8 cellular contexts compared by ENCODE assay signal in genomic region chr6:147506704-147507114, GRCh38. TPM values are rescaled to one million over a fixed set of nuclear protein-coding genes. Genes with fewer than 3 reads are reported as not detected.
DNase-seq lines count a peak whose midpoint lies in the region; ATAC-seq and TF ChIP-seq lines count a peak whose summit lies in the region.

No MANE protein-coding gene starts in this region.

- peak; percentile 36 for DNase-seq in NCI-H510A treated with DMSO at 0.1 percent for 48 hours (lab: John Stamatoyannopoulos, UW)
- DNase-seq in NCI-H510A (lab: John Stamatoyannopoulos, UW), result no peak
- DNase-seq in NCI-H82 (lab: John Stamatoyannopoulos, UW), result peak; percentile 79
- peak; percentile 67 for DNase-seq in activated naive CD8-positive, alpha-beta T cell treated with anti-CD3 and anti-CD28 coated beads, Interleukin-2, amount 10 ng/mL, durations not matched to agents 7 days and 5 days
- DNase-seq in heart left ventricle, result peak; percentile 69 to 81 (median 73)
- DNase-seq in posterior cingulate gyrus, result peak; percentile 60 to 96 (median 75)

- peaks cover 4% of the 10 kb centered on the region for H3K4me1 Mint-ChIP-seq in activated naive CD8-positive, alpha-beta T cell treated with anti-CD3 and anti-CD28 coated beads, Interleukin-2, amount 10 ng/mL, durations not matched to agents 7 days and 5 days

- no peak overlapping the region for H3K27ac ChIP-seq in heart left ventricle

- POLR2A ChIA-PET in activated naive CD8-positive, alpha-beta T cell treated with anti-CD3 and anti-CD28 coated beads, Interleukin-2, amount 10 ng/mL, durations not matched to agents 7 days and 5 days (lab: Charles Lee), result no interaction called here

- H3K9me3 Mint-ChIP-seq in activated naive CD8-positive, alpha-beta T cell treated with anti-CD3 and anti-CD28 coated beads, Interleukin-2, amount 10 ng/mL, durations not matched to agents 7 days and 5 days, result no peaks in the 10 kb centered on the region

- ATAC-seq in HG03097 (IDR thresholded peaks at IDR 0.05; ENCODE audit: low FRiP score, unreplicated experiment) (peak; percentile 35), heart left ventricle (peak; percentile 80 to 86 (median 82)), GM21825 (IDR thresholded peaks at IDR 0.05; ENCODE audit: unreplicated experiment) (no peak)
- peak; percentile 54 for ATAC-seq in activated naive CD8-positive, alpha-beta T cell treated with anti-CD3 and anti-CD28 coated beads, Interleukin-2, amount 10 ng/mL, durations not matched to agents 7 days and 5 days (ENCODE audit: low read depth)

- H3K36me3 Mint-ChIP-seq in activated naive CD8-positive, alpha-beta T cell treated with anti-CD3 and anti-CD28 coated beads, Interleukin-2, amount 10 ng/mL, durations not matched to agents 7 days and 5 days, result no peaks in the 10 kb centered on the region

- peaks cover 0 to 66% (median 4%) of the 10 kb centered on the region in 9 donors for H3K27me3 ChIP-seq in heart left ventricle

- no peaks in the 10 kb centered on the region for H3K9me3 ChIP-seq in heart left ventricle

- intact Hi-C loops in heart left ventricle (cut with DNase I), result loop anchor here (1.0 to 10.0 kb wide), 14 partner anchors 144 to 961 kb away; no protein-coding TSS in a partner anchor
- intact Hi-C loops in posterior cingulate gyrus (cut with DNase I), result loop anchor here (1.0 to 10.0 kb wide), 5 partner anchors 148 to 1018 kb away; no protein-coding TSS in a partner anchor

- peak; percentile 66 to 91 (median 87) for TF ChIP-seq CTCF in heart left ventricle (IDR thresholded peaks at IDR 0.05)

- H3K4me3 ChIP-seq in heart left ventricle, result peak overlapping the region; percentile 56 to 85 (median 66)

- peaks cover 66% of the 10 kb centered on the region for H3K27me3 Mint-ChIP-seq in activated naive CD8-positive, alpha-beta T cell treated with anti-CD3 and anti-CD28 coated beads, Interleukin-2, amount 10 ng/mL, durations not matched to agents 7 days and 5 days

- no peak overlapping the region for H3K27ac Mint-ChIP-seq in activated naive CD8-positive, alpha-beta T cell treated with anti-CD3 and anti-CD28 coated beads, Interleukin-2, amount 10 ng/mL, durations not matched to agents 7 days and 5 days

- TF ChIP-seq POLR2A in heart left ventricle (IDR thresholded peaks at IDR 0.05), result no peak

- 0 to 1% (median 1%) methylated on average over 22 to 30 of the region's 30 CpGs for WGBS in heart left ventricle, 4 donors

- H3K4me1 ChIP-seq in heart left ventricle, result peaks cover 0 to 35% (median 13%) of the 10 kb centered on the region in 12 donors

- H3K4me3 Mint-ChIP-seq in activated naive CD8-positive, alpha-beta T cell treated with anti-CD3 and anti-CD28 coated beads, Interleukin-2, amount 10 ng/mL, durations not matched to agents 7 days and 5 days, result no peak overlapping the region

- H3K36me3 ChIP-seq in heart left ventricle, result no peaks in the 10 kb centered on the region

RNA-seq across cellular contexts. Expression of gene SAMD5, which starts 1.8 kb away (rescaled TPM):
- total RNA-seq in activated naive CD8-positive, alpha-beta T cell treated with anti-CD3 and anti-CD28 coated beads, Interleukin-2, amount 10 ng/mL, durations not matched to agents 7 days and 5 days, result not detected
- total RNA-seq in heart left ventricle, result 1 to 10 TPM in 3 of 9 donors, under 1 TPM in 6; 0.35 to 1.5 (median 0.88) TPM
- under 1 TPM; 0.15 to 0.54 TPM for polyA plus RNA-seq in heart left ventricle
